ENCODE assay signal across 26 cellular contexts in genomic region chr17:3505008-3505407, GRCh38. TPM values are rescaled to one million over a fixed set of nuclear protein-coding genes. Genes with fewer than 3 reads are reported as not detected.
"Had no signal": no experiment of that assay in that cellular context is flagged by ENCODE, and none has a peak within 500 bp of the region (broad histone marks: within the 10 kb centered on the region; RNA-seq: fewer than 3 reads in every experiment).

No MANE protein-coding gene starts in this region.

- DNase-seq: IMR-90; Karpas-422; KG1; MG63; NCI-H1092; NCI-H1105 treated with DMSO at 0.1 percent for 48 hours; NCI-H1417 treated with DMSO at 0.1 percent for 48 hours; NCI-H146; NCI-H1694 treated with DMSO at 0.1 percent for 48 hours; NCI-H1930; NCI-H2081; NCI-H2107; NCI-H2227 treated with DMSO at 0.1 percent for 48 hours; NCI-H524; NCI-H526 treated with DMSO at 0.1 percent for 48 hours; NCI-H748 treated with DMSO at 0.1 percent for 48 hours; NK-92 treated with Interleukin-12 subunit alpha and Interleukin-12 subunit beta, amount 100 ng/mL, for 24 hours; PC-3; SHP77; SK-N-SH had no signal

- H3K4me3 ChIP-seq: MG63 had no signal

- H3K36me3 ChIP-seq: MG63 had no signal

- H3K27ac ChIP-seq: RWPE1 had no signal

- H3K9me3 ChIP-seq: MG63, SK-N-SH had no signal

- H3K9me2 ChIP-seq: SK-N-SH had no signal

- H3K27me3 ChIP-seq: MG63 had no signal

- FAIRE-seq: HepG2 had no signal

- H3K4me2 ChIP-seq: SK-N-SH had no signal

RNA-seq across cellular contexts. Expression of gene ASPA, which starts 29.2 kb away (rescaled TPM):
- total RNA-seq: HepG2, HT1080, IMR-90, NCI-H460, OCI-LY7, PC-3 had no signal
- polyA plus RNA-seq: HepG2, SK-N-SH had no signal

RNA-seq across cellular contexts. Expression of gene SPATA22, which starts 33.4 kb away (rescaled TPM):
- total RNA-seq: HepG2, HT1080, NCI-H460, OCI-LY7, PC-3, SK-MEL-5 had no signal
- polyA plus RNA-seq: HepG2, SK-N-SH had no signal
